Comparison of ENCODE assay signal across 8 cellular contexts in the genomic region with DNA sequence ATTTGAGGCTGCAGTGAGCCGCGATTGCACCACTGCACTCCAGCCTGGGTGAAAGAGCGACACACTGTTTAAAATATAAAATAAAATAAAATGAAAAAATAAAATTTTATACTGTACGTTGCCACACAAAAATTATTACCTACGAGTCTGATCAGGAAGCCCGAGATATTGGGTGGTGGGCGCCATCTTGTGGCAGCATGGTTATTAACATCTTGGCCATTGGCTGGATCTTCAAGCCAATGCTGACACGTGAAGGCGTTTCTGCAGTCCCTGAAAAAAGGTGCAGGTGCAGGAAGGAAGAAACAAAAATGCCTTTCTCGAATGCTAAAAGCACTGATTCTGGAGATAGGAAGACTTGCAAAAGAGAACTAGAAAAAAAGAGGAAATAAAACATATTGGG. TPM values are rescaled to one million over a fixed set of nuclear protein-coding genes. Genes with fewer than 3 reads are reported as not detected.
DNase-seq lines count a peak whose midpoint lies in the region; ATAC-seq and TF ChIP-seq lines count a peak whose summit lies in the region.

No MANE protein-coding gene starts in this region.

- H3K4me3 ChIP-seq in OCI-LY3 (ENCODE audit: low read length) (peak overlapping the region; percentile 44; the same call in 1 of the 2 replicates), osteoblast (ENCODE audit: insufficient read depth, low read length) (no peak overlapping the region), transverse colon (no peak overlapping the region)

- H3K27me3 ChIP-seq in OCI-LY3 (ENCODE audit: low read depth, low read length) = peaks cover 13% of the 10 kb centered on the region
- no peaks in the 10 kb centered on the region for H3K27me3 ChIP-seq in osteoblast (ENCODE audit: insufficient read depth, low read length)
- H3K27me3 ChIP-seq in transverse colon = no peaks in the 10 kb centered on the region

- peaks cover 45% of the 10 kb centered on the region for H3K27me3 Mint-ChIP-seq in activated T-cell treated with anti-CD3 and anti-CD28 coated beads, Interleukin-2, amount 50 U/mL, for 72 hours (ENCODE audit: low read depth)

- no peaks in the 10 kb centered on the region for H4K20me1 ChIP-seq in OCI-LY3 (ENCODE audit: insufficient read depth, low read length)
- no peaks in the 10 kb centered on the region for H4K20me1 ChIP-seq in osteoblast (ENCODE audit: insufficient read depth, low read length)

- no peak for TF ChIP-seq EP300 in transverse colon (IDR thresholded peaks at IDR 0.05; ENCODE audit: low read depth)

- H3K9me3 Mint-ChIP-seq in activated T-cell treated with anti-CD3 and anti-CD28 coated beads, Interleukin-2, amount 50 U/mL, for 72 hours = no peaks in the 10 kb centered on the region

- H2AFZ ChIP-seq in OCI-LY3 (ENCODE audit: low read depth, low read length) (no peak overlapping the region), osteoblast (ENCODE audit: low read length) (no peak overlapping the region)

- H3K9ac ChIP-seq in OCI-LY3 (ENCODE audit: low read length) = no peak overlapping the region

- no peaks in the 10 kb centered on the region for H3K36me3 Mint-ChIP-seq in activated T-cell treated with anti-CD3 and anti-CD28 coated beads, Interleukin-2, amount 50 U/mL, for 72 hours (ENCODE audit: insufficient read depth in 2 of 2)

- H3K79me2 ChIP-seq in OCI-LY3 (ENCODE audit: low read length) = no peaks in the 10 kb centered on the region
- H3K79me2 ChIP-seq in osteoblast (ENCODE audit: insufficient read depth, low read length) = no peaks in the 10 kb centered on the region

- H3K27ac Mint-ChIP-seq in activated T-cell treated with anti-CD3 and anti-CD28 coated beads, Interleukin-2, amount 50 U/mL, for 72 hours = no peak overlapping the region

- H3K4me1 ChIP-seq in OCI-LY3 (ENCODE audit: low read length) = peaks cover 11% of the 10 kb centered on the region
- H3K4me1 ChIP-seq in osteoblast (ENCODE audit: insufficient read depth, low read length) = no peaks in the 10 kb centered on the region
- H3K4me1 ChIP-seq in transverse colon = no peaks in the 10 kb centered on the region

- H3K36me3 ChIP-seq in OCI-LY3 (replicated peaks; ENCODE audit: low read depth, low read length) (no peaks in the 10 kb centered on the region), osteoblast (ENCODE audit: insufficient read depth, low read length) (no peaks in the 10 kb centered on the region), transverse colon (no peaks in the 10 kb centered on the region)

- H3K9me3 ChIP-seq in OCI-LY3 (ENCODE audit: insufficient read depth, low read length) (no peaks in the 10 kb centered on the region), osteoblast (ENCODE audit: low read depth, low read length) (no peaks in the 10 kb centered on the region), transverse colon (no peaks in the 10 kb centered on the region)

- TF ChIP-seq CTCF in OCI-LY3 (IDR thresholded peaks at IDR 0.05; ENCODE audit: low read depth, low read length) (peak; percentile 55), osteoblast (IDR thresholded peaks at IDR 0.05; ENCODE audit: extremely low read depth, low read depth, low read length) (peak; percentile 69), transverse colon (IDR thresholded peaks at IDR 0.05) (peak; percentile 47 to 65 (median 55))

- peak; percentile 24 for DNase-seq in DMS114 treated with DMSO at 0.1 percent for 48 hours (lab: John Stamatoyannopoulos, UW; ENCODE audit: unreplicated experiment)
- DNase-seq in activated T-cell treated with anti-CD3 and anti-CD28 coated beads, Interleukin-2, amount 50 U/mL, for 72 hours = peak; percentile 58 to 65
- DNase-seq in fibroblast of peridontal ligament (ENCODE audit: extremely low read depth) = peak; percentile 57
- peak; percentile 93 for DNase-seq in osteoblast (ENCODE audit: insufficient read length, low spot score, missing footprints)
- peak; percentile 74 for DNase-seq in transverse colon

- H3K4me1 Mint-ChIP-seq in activated T-cell treated with anti-CD3 and anti-CD28 coated beads, Interleukin-2, amount 50 U/mL, for 72 hours (ENCODE audit: low read depth) = peaks cover 7% of the 10 kb centered on the region

- no peak overlapping the region for H3K27ac ChIP-seq in OCI-LY3 (ENCODE audit: low read length)
- no peak overlapping the region for H3K27ac ChIP-seq in osteoblast (ENCODE audit: low read depth, low read length)
- no peak overlapping the region for H3K27ac ChIP-seq in transverse colon

- ATAC-seq in HG02852 (IDR thresholded peaks at IDR 0.05; ENCODE audit: unreplicated experiment) = peak; percentile 72
- ATAC-seq in activated T-cell treated with anti-CD3 and anti-CD28 coated beads, Interleukin-2, amount 50 U/mL, for 72 hours (replicated peaks in 1 of 2) = no peak
- ATAC-seq in HG02759 (IDR thresholded peaks at IDR 0.05; ENCODE audit: unreplicated experiment) = no peak

- H3K4me3 Mint-ChIP-seq in activated T-cell treated with anti-CD3 and anti-CD28 coated beads, Interleukin-2, amount 50 U/mL, for 72 hours = no peak overlapping the region

- intact Hi-C loops in transverse colon (cut with DNase I; ENCODE audit: low total_unique reads) = no loop called here

- H3K4me2 ChIP-seq in OCI-LY3 (ENCODE audit: low read length) (peak overlapping the region; percentile 50), osteoblast (ENCODE audit: insufficient read depth, low read length) (no peak overlapping the region)

- in situ Hi-C loops in transverse colon (cut with MboI; ENCODE audit: low pct_ligation_motif_present in 1 of 4, low pct_unique_long_range_greater_than_20kb in 1 of 4, low sequenced_read_pairs in 3 of 4) = loop anchor here in 2 of 4 donors (25.0 kb wide), 2 partner anchors 89 to 1136 kb away; a partner anchor contains a TSS

- TF ChIP-seq POLR2A in transverse colon (IDR thresholded peaks at IDR 0.05) = no peak

- 17 to 27% methylated on average over 3 to 10 of the region's 10 CpGs for WGBS in transverse colon (ENCODE audit: low coverage in 1 of 2), 2 donors

RNA-seq across cellular contexts. Expression of a gene that starts 4.9 kb away (rescaled TPM):
- total RNA-seq in activated T-cell treated with anti-CD3 and anti-CD28 coated beads, Interleukin-2, amount 50 U/mL, for 72 hours = not detected
- total RNA-seq in osteoblast (under 0.01 TPM in 1 of 2 replicates, not detected in the other), transverse colon (1 to 10 TPM in 1 of 4 donors, under 1 TPM in 2, not detected in 1; 0.37 to 1.3 (median 0.82) TPM)

RNA-seq across cellular contexts. Expression of a gene that starts 34.6 kb away (rescaled TPM):
- under 1 TPM; 0.05 to 0.23 TPM for total RNA-seq in activated T-cell treated with anti-CD3 and anti-CD28 coated beads, Interleukin-2, amount 50 U/mL, for 72 hours
- total RNA-seq in osteoblast (under 0.01 TPM in 1 of 2 replicates, not detected in the other), transverse colon (under 1 TPM in 3 of 4 donors, not detected in 1; 0.27 to 0.95 (median 0.75) TPM)

Comparison
In these comparisons a context has a peak if more than half of its experiments do, and no peak if none do; other contexts are left out.
1. DNase-seq: peak in every context shown above with its lines; median percentile 93 in osteoblast; 74 in transverse colon; 62 in activated T-cell treated with anti-CD3 and anti-CD28 coated beads, Interleukin-2, amount 50 U/mL, for 72 hours; 57 in fibroblast of peridontal ligament; 24 in DMS114 treated with DMSO at 0.1 percent for 48 hours.